6 cellular contexts compared by ENCODE assay signal in genomic region chr17:64928701-64929100, GRCh38. TPM values are rescaled to one million over a fixed set of nuclear protein-coding genes. Genes with fewer than 3 reads are reported as not detected.
DNase-seq lines count a peak whose midpoint lies in the region; ATAC-seq and TF ChIP-seq lines count a peak whose summit lies in the region.
"Not testable (repeated sequence)": the region's sequence is repeated elsewhere in the genome, so short reads cannot be mapped to it uniquely, and the experiment has no call there.

No MANE protein-coding gene starts in this region.

- not testable (repeated sequence) for H3K9ac ChIP-seq in IMR-90 (ENCODE audit: low read depth, low read length)

- not testable (repeated sequence) for H3K9me1 ChIP-seq in IMR-90 (ENCODE audit: insufficient read depth, low read length)

- TF ChIP-seq POLR2A in IMR-90 (IDR thresholded peaks at IDR 0.05; ENCODE audit: low read depth, low read length), result not testable (repeated sequence)

- in situ Hi-C loops in IMR-90 (cut with MboI; ENCODE audit: low sequenced_read_pairs); brain microvascular endothelial cell (cut with HindIII; ENCODE audit: low pct_ligation_motif_present, low sequenced_read_pairs): not testable (repeated sequence)

- peaks cover 33% of the 10 kb centered on the region for H3K4me1 Mint-ChIP-seq in Calu3 (ENCODE audit: low read depth, unreplicated experiment)
- not testable (repeated sequence) for H3K4me1 Mint-ChIP-seq in naive thymus-derived CD4-positive, alpha-beta T cell

- H3K9me3 ChIP-seq in IMR-90 (ENCODE audit: control insufficient read depth, insufficient read depth, low read length); PC-9 (ENCODE audit: insufficient read depth, low read depth); naive thymus-derived CD4-positive, alpha-beta T cell (ENCODE audit: control insufficient read depth in 2 of 3, low read length in 3 of 3): not testable (repeated sequence)

- 0 out of 2 replicates have a peak overlapping the region, but pooled peaks have one; percentile 85 for H2AK5ac ChIP-seq in IMR-90 (ENCODE audit: low read depth, low read length)

- H3K36me3 Mint-ChIP-seq in Calu3 (ENCODE audit: insufficient read depth, unreplicated experiment); naive thymus-derived CD4-positive, alpha-beta T cell: not testable (repeated sequence)

- not testable (repeated sequence) for H3K27ac ChIP-seq in IMR-90 (ENCODE audit: insufficient read depth, low read length); brain microvascular endothelial cell; naive thymus-derived CD4-positive, alpha-beta T cell (ENCODE audit: low read depth, low read length)
- peak overlapping the region; percentile 77 for H3K27ac ChIP-seq in PC-9

- dilution Hi-C loops in IMR-90 (cut with HindIII; ENCODE audit: low sequenced_read_pairs, unreplicated experiment), result not testable (repeated sequence)

- H2BK20ac ChIP-seq in IMR-90 (ENCODE audit: low read depth, low read length), result not testable (repeated sequence)

- ATAC-seq in IMR-90 (ENCODE audit: low read depth), result peak; percentile 31; the same call in 1 of the 2 replicates
- peak; percentile 48 for ATAC-seq in naive thymus-derived CD4-positive, alpha-beta T cell

- H3K4ac ChIP-seq in IMR-90 (ENCODE audit: low read depth, low read length), result not testable (repeated sequence)

- not testable (repeated sequence) for H2BK15ac ChIP-seq in IMR-90 (ENCODE audit: low read depth, low read length)

- not testable (repeated sequence) for DNase-seq in Calu3; IMR-90; naive thymus-derived CD4-positive, alpha-beta T cell
- DNase-seq in PC-9, result peak in 1 of 2 experiments; percentile 50
- peak; percentile 22 for DNase-seq in brain microvascular endothelial cell
- DNase-seq in iris pigment epithelial cell (ENCODE audit: low read depth), result peak; percentile 22

- H2AFZ ChIP-seq in IMR-90 (replicated peaks; ENCODE audit: low read length, poor library complexity); PC-9: not testable (repeated sequence)

- not testable (repeated sequence) for H3K23ac ChIP-seq in IMR-90 (ENCODE audit: low read depth, low read length)

- not testable (repeated sequence) for BruUV-seq in Calu3 (replicated peaks; lab: Mats Ljungman, UMichigan); IMR-90 (replicated peaks; lab: Mats Ljungman, UMichigan); PC-9 (replicated peaks; lab: Mats Ljungman, UMichigan)

- H3K9me3 Mint-ChIP-seq in Calu3 (ENCODE audit: low read depth, unreplicated experiment); naive thymus-derived CD4-positive, alpha-beta T cell: not testable (repeated sequence)

- not testable (repeated sequence) for H3K27me3 ChIP-seq in IMR-90 (ENCODE audit: control insufficient read depth, insufficient read depth, low read length); PC-9 (ENCODE audit: insufficient read depth, low read depth); brain microvascular endothelial cell (replicated peaks); naive thymus-derived CD4-positive, alpha-beta T cell (ENCODE audit: control insufficient read depth in 2 of 2, insufficient read depth in 2 of 2, low read length in 2 of 2)

- not testable (repeated sequence) for H3K27me3 Mint-ChIP-seq in Calu3 (ENCODE audit: unreplicated experiment); naive thymus-derived CD4-positive, alpha-beta T cell

- H3F3A ChIP-seq in PC-9 (ENCODE audit: insufficient read depth, low read depth), result peaks cover 39% of the 10 kb centered on the region

- H4K91ac ChIP-seq in IMR-90 (ENCODE audit: insufficient read depth, low read depth, low read length), result not testable (repeated sequence)

- peak overlapping the region; percentile 37 for H3K27ac Mint-ChIP-seq in Calu3 (ENCODE audit: unreplicated experiment)
- not testable (repeated sequence) for H3K27ac Mint-ChIP-seq in naive thymus-derived CD4-positive, alpha-beta T cell

- not testable (repeated sequence) for H3K56ac ChIP-seq in IMR-90 (ENCODE audit: extremely low read depth, insufficient read depth, low read length)

- not testable (repeated sequence) for H3K79me1 ChIP-seq in IMR-90 (ENCODE audit: low read depth in 1 of 2, low read length in 2 of 2)

- not testable (repeated sequence) for H2BK5ac ChIP-seq in IMR-90 (ENCODE audit: low read depth, low read length, poor library complexity, severe bottlenecking)

- not testable (repeated sequence) for H3K4me3 ChIP-seq in IMR-90 (ENCODE audit: insufficient read depth, low read depth, low read length); PC-9; brain microvascular endothelial cell (ENCODE audit: low read depth, low read length); naive thymus-derived CD4-positive, alpha-beta T cell (ENCODE audit: low read length)

- CTCF ChIA-PET in Calu3 (lab: Charles Lee); IMR-90 (lab: Yijun Ruan, JAX); PC-9 (lab: Charles Lee); naive thymus-derived CD4-positive, alpha-beta T cell (lab: Charles Lee): not testable (repeated sequence)

- H3K4me3 Mint-ChIP-seq in Calu3 (ENCODE audit: low read depth, unreplicated experiment); naive thymus-derived CD4-positive, alpha-beta T cell: not testable (repeated sequence)

- H3K4me1 ChIP-seq in IMR-90 (ENCODE audit: control insufficient read depth, insufficient read depth, low read length); naive thymus-derived CD4-positive, alpha-beta T cell (ENCODE audit: control insufficient read depth in 2 of 2, insufficient read depth in 2 of 2, low read length in 2 of 2): not testable (repeated sequence)
- H3K4me1 ChIP-seq in PC-9 (replicated peaks; ENCODE audit: insufficient read depth), result peaks cover 44% of the 10 kb centered on the region

- H3K18ac ChIP-seq in IMR-90 (ENCODE audit: low read depth, low read length), result not testable (repeated sequence)

- no CpG with 5 or more reads among the region's 3 CpGs for WGBS in IMR-90 (ENCODE audit: extremely low coverage in 2 of 2, insufficient read length in 1 of 2), 2 experiments

- POLR2A ChIA-PET in IMR-90 (lab: Charles Lee; ENCODE audit: unreplicated experiment); naive thymus-derived CD4-positive, alpha-beta T cell (lab: Charles Lee): not testable (repeated sequence)
- POLR2A ChIA-PET in PC-9 (lab: Charles Lee; ENCODE audit: unreplicated experiment), result interaction anchor here (0.6 to 0.7 kb wide), 2 partner anchors 168 to 601 kb away, joined by 3 read pairs; no protein-coding TSS in a partner anchor

- not testable (repeated sequence) for H4K20me1 ChIP-seq in IMR-90 (ENCODE audit: insufficient read depth, low read length); PC-9 (ENCODE audit: insufficient read depth)

- H4K5ac ChIP-seq in IMR-90 (ENCODE audit: low read depth, low read length), result not testable (repeated sequence)

- H2BK120ac ChIP-seq in IMR-90 (ENCODE audit: low read depth, low read length), result not testable (repeated sequence)

- not testable (repeated sequence) for H3K4me2 ChIP-seq in IMR-90 (ENCODE audit: low read depth, low read length)
- H3K4me2 ChIP-seq in PC-9, result peak overlapping the region; percentile 44; the same call in 1 of the 2 replicates

- H3K79me2 ChIP-seq in PC-9 (ENCODE audit: low read depth), result not testable (repeated sequence)

- TF ChIP-seq CTCF in Calu3 (IDR thresholded peaks at IDR 0.05; ENCODE audit: unreplicated experiment); IMR-90 (conservative IDR thresholded peaks at IDR 0.05; ENCODE audit: low read depth, low read length); PC-9 (conservative IDR thresholded peaks at IDR 0.05); brain microvascular endothelial cell (IDR thresholded peaks at IDR 0.05; ENCODE audit: low read depth, low read length, missing control alignments): not testable (repeated sequence)

- H3K36me3 ChIP-seq in IMR-90 (ENCODE audit: control insufficient read depth, insufficient read depth, low read length); PC-9 (ENCODE audit: low read depth); brain microvascular endothelial cell (replicated peaks); naive thymus-derived CD4-positive, alpha-beta T cell (ENCODE audit: control insufficient read depth in 2 of 3, insufficient read depth in 3 of 3, low read length in 3 of 3): not testable (repeated sequence)

- intact Hi-C loops in Calu3 (cut with micrococcal nuclease; ENCODE audit: unreplicated experiment) (loop anchor here (10.0 kb wide), 1 partner anchor 154 kb away; no protein-coding TSS in a partner anchor), PC-9 (cut with micrococcal nuclease; ENCODE audit: unreplicated experiment) (loop anchor here (10.0 kb wide), 1 partner anchor 176 kb away; no protein-coding TSS in a partner anchor)
- intact Hi-C loops in IMR-90 (cut with micrococcal nuclease); naive thymus-derived CD4-positive, alpha-beta T cell (cut with micrococcal nuclease): not testable (repeated sequence)

- TF ChIP-seq RAD21 in IMR-90 (IDR thresholded peaks at IDR 0.05; ENCODE audit: low read length), result not testable (repeated sequence)

- H2AK9ac ChIP-seq in IMR-90 (replicated peaks; ENCODE audit: low read depth, low read length, poor library complexity), result not testable (repeated sequence)

- H3K9me2 ChIP-seq in PC-9 (ENCODE audit: insufficient read depth), result not testable (repeated sequence)

- H4K8ac ChIP-seq in IMR-90 (ENCODE audit: low read depth in 2 of 2, low read length in 2 of 2), result not testable (repeated sequence)

- not testable (repeated sequence) for H3K14ac ChIP-seq in IMR-90 (replicated peaks; ENCODE audit: low read depth, low read length)

RNA-seq across cellular contexts. Expression of gene LRRC37A3, which starts 9.4 kb away (rescaled TPM):
- total RNA-seq in Calu3 (2022) (34.1 and 37.4 TPM in 2 replicates), IMR-90 (2012; rRNA removed) (3.3 and 4.5 TPM in 2 replicates), PC-9 (2021) (9.8 and 13.7 TPM in 2 replicates)
- 2.9 and 3.1 TPM in 2 replicates for polyA plus RNA-seq in IMR-90 (2012; rRNA removed)
- polyA plus RNA-seq in IMR-90 (2012; cell fraction: cytosol; rRNA removed), result 1.0 and 3.0 TPM in 2 replicates
- 5.5 and 19.7 TPM in 2 replicates for polyA plus RNA-seq in IMR-90 (2012; cell fraction: nucleus; rRNA removed; ENCODE audit: low replicate concordance)
- 10 to 100 TPM; 17.6 to 46.7 (median 42.6) TPM for total RNA-seq in naive thymus-derived CD4-positive, alpha-beta T cell
- polyA plus RNA-seq in naive thymus-derived CD4-positive, alpha-beta T cell, result 1 to 10 TPM; 1.9 to 5.3 TPM
